In genomic region chr3:172666873-172667694, GRCh38 we compare ENCODE assay signal across 8 cellular contexts. TPM values are rescaled to one million over a fixed set of nuclear protein-coding genes. Genes with fewer than 3 reads are reported as not detected.
A peak's percentile ranks its signal among the peaks of the same experiment; 100 is the strongest.
DNase-seq lines count a peak whose midpoint lies in the region; ATAC-seq and TF ChIP-seq lines count a peak whose summit lies in the region.

No MANE protein-coding gene starts in this region.

- no peaks in the 10 kb centered on the region for H3K36me3 Mint-ChIP-seq in brain

- TF ChIP-seq CTCF in AG09319 (IDR thresholded peaks at IDR 0.05; ENCODE audit: low read depth, low read length) (peak; percentile 81), brain (conservative IDR thresholded peaks at IDR 0.05) (peak; percentile 84)

- H3K9me3 Mint-ChIP-seq in brain, result peaks cover 0 to 30% (median 16%) of the 10 kb centered on the region in 5 experiments

- DNase-seq in AG09319 (ENCODE audit: extremely low read depth, low read depth) (peak; percentile 56), NCI-H2171 (lab: John Stamatoyannopoulos, UW) (peak; percentile 75), UCSD-AML1 (lab: John Stamatoyannopoulos, UW; ENCODE audit: unreplicated experiment) (peak; percentile 44), inferior parietal cortex (ENCODE audit: extremely low spot score) (peak; percentile 93)
- DNase-seq in stimulated activated CD4-positive, alpha-beta T cell treated with anti-CD3 and anti-CD28 coated beads, Interleukin-1b, Interleukin-23, amount 100 ng/mL, for 24 hours (ENCODE audit: low read depth in 4 of 4, low spot score in 1 of 4), result peak; percentile 64 to 87 (median 66)

- peak overlapping the region in 1 of 5 experiments; percentile 40 for H3K27ac Mint-ChIP-seq in brain

- peaks cover 7% of the 10 kb centered on the region for H3K27me3 Mint-ChIP-seq in brain

- ATAC-seq in GM18870 (IDR thresholded peaks at IDR 0.05; ENCODE audit: unreplicated experiment), result peak; percentile 86
- peak; percentile 91 for ATAC-seq in HG03097 (IDR thresholded peaks at IDR 0.05; ENCODE audit: low FRiP score, unreplicated experiment)

- no peak overlapping the region for H3K4me3 Mint-ChIP-seq in brain

- H3K4me1 Mint-ChIP-seq in brain, result peaks cover 5% of the 10 kb centered on the region

RNA-seq across cellular contexts. Expression of gene NCEH1, which starts 43.8 kb away (rescaled TPM):
- 4.2 TPM for polyA plus RNA-seq in brain (ENCODE audit: insufficient read depth, low read depth, low replicate concordance)

Comparison
In these comparisons a context has a peak if more than half of its experiments do, and no peak if none do; other contexts are left out.
1. Peak in every context shown above with its lines: DNase-seq and ATAC-seq.